10 cellular contexts compared by ENCODE assay signal in the genomic region with DNA sequence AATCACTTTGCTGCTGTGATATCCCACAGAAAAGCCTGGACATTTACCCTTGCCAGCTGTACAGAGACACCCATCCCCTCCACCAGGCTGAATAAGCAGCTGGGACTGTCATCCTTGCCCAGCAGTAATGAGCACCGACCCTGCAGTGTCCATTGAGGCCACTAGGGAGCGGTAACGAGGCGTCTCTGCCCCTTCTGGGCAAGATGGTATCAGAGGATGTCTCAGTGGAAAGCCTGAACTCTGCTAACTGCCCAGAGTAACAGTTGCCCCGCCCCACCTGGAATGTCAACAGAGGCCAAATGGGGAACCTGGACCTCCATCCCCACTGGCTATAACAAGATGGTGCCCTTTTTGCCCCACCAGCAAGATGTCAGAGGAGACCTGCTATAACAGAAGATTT. TPM values are rescaled to one million over a fixed set of nuclear protein-coding genes. Genes with fewer than 3 reads are reported as not detected.
A peak's percentile ranks its signal among the peaks of the same experiment; 100 is the strongest.
DNase-seq lines count a peak whose midpoint lies in the region; ATAC-seq, FAIRE-seq and TF ChIP-seq lines count a peak whose summit lies in the region.
"Had no signal": no experiment of that assay in that cellular context is flagged by ENCODE, and none has a peak within 500 bp of the region (broad histone marks: within the 10 kb centered on the region; RNA-seq: fewer than 3 reads in every experiment).

No MANE protein-coding gene starts in this region.

- no peaks in the 10 kb centered on the region for H4K20me1 ChIP-seq in endothelial cell of umbilical vein (replicated peaks; ENCODE audit: control insufficient read depth, extremely low read depth, insufficient read depth, low read length)

- ATAC-seq in naive thymus-derived CD8-positive, alpha-beta T cell: no peak
- no peak for ATAC-seq in GM18511 (IDR thresholded peaks at IDR 0.05; ENCODE audit: unreplicated experiment)

- no peaks in the 10 kb centered on the region for H3K9me3 ChIP-seq in Peyer's patch
- no peaks in the 10 kb centered on the region for H3K9me3 ChIP-seq in endothelial cell of umbilical vein (replicated peaks; ENCODE audit: control insufficient read depth, insufficient read depth, low read length)
- H3K9me3 ChIP-seq: thoracic aorta had no signal

- no peaks in the 10 kb centered on the region for H3K79me2 ChIP-seq in endothelial cell of umbilical vein (ENCODE audit: control insufficient read depth, insufficient read depth, low read length)

- H3K27ac Mint-ChIP-seq in naive thymus-derived CD8-positive, alpha-beta T cell: peak overlapping the region in 1 of 10 donors; percentile 29

- H3K36me3 Mint-ChIP-seq in naive thymus-derived CD8-positive, alpha-beta T cell: peaks cover 0 to 11% (median 5%) of the 10 kb centered on the region in 3 donors

- H3K4me1 ChIP-seq in Peyer's patch (no peaks in the 10 kb centered on the region), endothelial cell of umbilical vein (ENCODE audit: control insufficient read depth, extremely low read depth, insufficient read depth, low read length) (no peaks in the 10 kb centered on the region)

- H3K4me3 Mint-ChIP-seq in naive thymus-derived CD8-positive, alpha-beta T cell: no peak overlapping the region

- no peak for TF ChIP-seq POLR2A in Peyer's patch (IDR thresholded peaks at IDR 0.05)
- no peak for TF ChIP-seq POLR2A in endothelial cell of umbilical vein (IDR thresholded peaks at IDR 0.05; ENCODE audit: low read depth, low read length)

- peaks cover 17 to 24% (median 19%) of the 10 kb centered on the region in 5 donors for H3K27me3 Mint-ChIP-seq in naive thymus-derived CD8-positive, alpha-beta T cell

- H3K9ac ChIP-seq in endothelial cell of umbilical vein (replicated peaks; ENCODE audit: extremely low read depth, insufficient read depth, low read length): no peak overlapping the region

- intact Hi-C loops in endothelial cell of umbilical vein (cut with micrococcal nuclease): no loop called here

- no peak overlapping the region for H2AFZ ChIP-seq in endothelial cell of umbilical vein (ENCODE audit: low read depth, low read length)

- H3K27ac ChIP-seq in Peyer's patch: no peak overlapping the region
- no peak overlapping the region for H3K27ac ChIP-seq in endothelial cell of umbilical vein (ENCODE audit: insufficient read depth, low read depth, low read length)
- H3K27ac ChIP-seq: thoracic aorta had no signal

- no TSS peak for BruUV-seq in endothelial cell of umbilical vein (replicated peaks; lab: Mats Ljungman, UMichigan)

- FAIRE-seq in endothelial cell of umbilical vein (lab: Jason Lieb, UNC): no peak
- FAIRE-seq: endometrium had no signal

- peaks cover 0 to 6% (median 0%) of the 10 kb centered on the region in 4 donors for H3K4me1 Mint-ChIP-seq in naive thymus-derived CD8-positive, alpha-beta T cell

- H3K4me3 ChIP-seq in Peyer's patch (no peak overlapping the region), endothelial cell of umbilical vein (replicated peaks in 1 of 3; ENCODE audit: insufficient read depth in 1 of 3, low read depth in 1 of 3, low read length in 3 of 3) (no peak overlapping the region)
- H3K4me3 ChIP-seq: thoracic aorta had no signal

- H3K9me1 ChIP-seq in endothelial cell of umbilical vein (replicated peaks; ENCODE audit: control insufficient read depth, extremely low read depth, insufficient read depth, low read length): no peaks in the 10 kb centered on the region

- in situ Hi-C loops in ACHN (cut with HindIII; ENCODE audit: low pct_ligation_motif_present, low pct_unique_long_range_greater_than_20kb, low sequenced_read_pairs): no loop called here

- H3K27me3 ChIP-seq in Peyer's patch (no peaks in the 10 kb centered on the region), endothelial cell of umbilical vein (ENCODE audit: control insufficient read depth in 2 of 2, insufficient read depth in 2 of 2, low read length in 2 of 2) (peaks cover 0 to 2% of the 10 kb centered on the region in 2 experiments)

- CTCF ChIA-PET in endothelial cell of umbilical vein (lab: Charles Lee): interaction anchor here (1.0 to 1.2 kb wide), 3 partner anchors 12 to 35 kb away, joined by 3 to 4 read pairs (median 3); no protein-coding TSS in a partner anchor

- H3K9me3 Mint-ChIP-seq in naive thymus-derived CD8-positive, alpha-beta T cell: peaks cover 0 to 34% (median 10%) of the 10 kb centered on the region in 9 donors

- H3K4me2 ChIP-seq in endothelial cell of umbilical vein (ENCODE audit: insufficient read depth, low read length): no peak overlapping the region

- dilution Hi-C loops in endothelial cell of umbilical vein (cut with MboI; ENCODE audit: extremely low pct_ligation_motif_present, low sequenced_read_pairs): no loop called here

- POLR2A ChIA-PET in endothelial cell of umbilical vein (lab: Charles Lee): no interaction called here
- POLR2A ChIA-PET in naive thymus-derived CD8-positive, alpha-beta T cell (lab: Charles Lee): no interaction called here

- TF ChIP-seq CTCF in GM12873 (IDR thresholded peaks at IDR 0.05; ENCODE audit: insufficient read depth, low read depth, low read length, missing control alignments) (peak; percentile 76), Peyer's patch (IDR thresholded peaks at IDR 0.05) (peak in 4 of 6 experiments; percentile 24 to 53 (median 50)), endothelial cell of umbilical vein (IDR thresholded peaks at IDR 0.05; ENCODE audit: extremely low read depth in 1 of 2, insufficient read depth in 1 of 2, low read depth in 1 of 2, low read length in 2 of 2) (peak; percentile 71 to 75)

- H3K36me3 ChIP-seq in Peyer's patch (no peaks in the 10 kb centered on the region), endothelial cell of umbilical vein (ENCODE audit: control insufficient read depth in 2 of 2, extremely low read depth in 1 of 2, insufficient read depth in 2 of 2, low read length in 2 of 2) (no peaks in the 10 kb centered on the region)
- H3K36me3 ChIP-seq: thoracic aorta had no signal

- DNase-seq in ACHN (peak; percentile 50), Peyer's patch (peak in 2 of 3 donors; percentile 60 to 66), endothelial cell of umbilical vein (ENCODE audit: low read depth, low spot score) (peak; percentile 45), inferior parietal cortex (ENCODE audit: extremely low spot score) (no peak)
- DNase-seq in stimulated activated CD4-positive, alpha-beta T cell treated with anti-CD3 and anti-CD28 coated beads, Interleukin-15, amount 100 ng/mL, for 24 hours: peak; percentile 61
- no peak for DNase-seq in naive thymus-derived CD8-positive, alpha-beta T cell

TF ChIP-seq in endothelial cell of umbilical vein, 7 proteins besides CTCF, POLR2A, EP300 and RAD21:
- TF ChIP-seq JUN (IDR thresholded peaks at IDR 0.05; ENCODE audit: borderline replicate concordance, insufficient read depth, insufficient read length, low read depth): no peak
- TF ChIP-seq FOS (IDR thresholded peaks at IDR 0.05; ENCODE audit: borderline replicate concordance, insufficient read depth, low read length): no peak
- TF ChIP-seq GATA2 (IDR thresholded peaks at IDR 0.05; ENCODE audit: insufficient read depth, insufficient read length, low read depth, low read length): peak; percentile 54
- no peak for TF ChIP-seq EZH2 (IDR thresholded peaks at IDR 0.05; ENCODE audit: borderline replicate concordance, low read depth, low read length, severe bottlenecking)
TF ChIP-seq in endothelial cell of umbilical vein: peak in this region for 1.

RNA-seq across cellular contexts. Expression of a gene that starts 22.8 kb away (rescaled TPM):
- total RNA-seq in Peyer's patch (100 to 1,000 TPM in 3 of 4 donors, 1 to 10 TPM in 1; 5.0 to 490 (median 163) TPM), endothelial cell of umbilical vein (not detected in 2 replicates)
- 0.06 TPM in 2 replicates for polyA plus RNA-seq in endothelial cell of umbilical vein
- polyA plus RNA-seq in endothelial cell of umbilical vein (2011; cell fraction: cytosol; rRNA removed): not detected in 2 replicates
- 0.25 and 0.50 TPM in 2 replicates for polyA plus RNA-seq in endothelial cell of umbilical vein (2011; cell fraction: nucleus; rRNA removed)
- polyA plus RNA-seq in endothelial cell of umbilical vein (2012): 0.15 TPM in 1 of 2 replicates, not detected in the other
- polyA minus RNA-seq in endothelial cell of umbilical vein: 0.74 TPM in 1 of 2 replicates, not detected in the other
- not detected for polyA minus RNA-seq in endothelial cell of umbilical vein (2011; cell fraction: cytosol; rRNA and poly(A)+ RNA removed)
- 0.24 and 0.38 TPM in 2 replicates for polyA minus RNA-seq in endothelial cell of umbilical vein (2011; cell fraction: nucleus; rRNA and poly(A)+ RNA removed)
- total RNA-seq in naive thymus-derived CD8-positive, alpha-beta T cell: not detected
- not detected for polyA plus RNA-seq in naive thymus-derived CD8-positive, alpha-beta T cell
- total RNA-seq: thoracic aorta had no signal

RNA-seq across cellular contexts. Expression of a gene that starts 52.0 kb away (rescaled TPM):
- total RNA-seq in Peyer's patch (10 to 100 TPM in 3 of 4 donors, 1 to 10 TPM in 1; 7.8 to 28.1 (median 15.1) TPM), endothelial cell of umbilical vein (8.6 and 8.9 TPM in 2 replicates)
- polyA plus RNA-seq in endothelial cell of umbilical vein: 1.4 and 2.1 TPM in 2 replicates
- 1.9 and 2.0 TPM in 2 replicates for polyA plus RNA-seq in endothelial cell of umbilical vein (2011; cell fraction: cytosol; rRNA removed)
- 3.1 and 4.0 TPM in 2 replicates for polyA plus RNA-seq in endothelial cell of umbilical vein (2011; cell fraction: nucleus; rRNA removed)
- polyA plus RNA-seq in endothelial cell of umbilical vein (2012): 3.8 and 4.0 TPM in 2 replicates
- polyA minus RNA-seq in endothelial cell of umbilical vein: 3.6 and 8.4 TPM in 2 replicates
- 3.0 TPM for polyA minus RNA-seq in endothelial cell of umbilical vein (2011; cell fraction: cytosol; rRNA and poly(A)+ RNA removed)
- 2.6 and 10.8 TPM in 2 replicates for polyA minus RNA-seq in endothelial cell of umbilical vein (2011; cell fraction: nucleus; rRNA and poly(A)+ RNA removed)
- total RNA-seq in naive thymus-derived CD8-positive, alpha-beta T cell: 10 to 100 TPM; 15.6 to 17.0 TPM
- 10 to 100 TPM in 1 of 3 donors, 1 to 10 TPM in 2; 6.5 to 10.4 (median 7.4) TPM for polyA plus RNA-seq in naive thymus-derived CD8-positive, alpha-beta T cell

Comparison
In these comparisons a context has a peak if more than half of its experiments do, and no peak if none do; other contexts are left out.
1. DNase-seq: peak in ACHN (single experiment), Peyer's patch (2 of 3), endothelial cell of umbilical vein (single experiment) and stimulated activated CD4-positive, alpha-beta T cell treated with anti-CD3 and anti-CD28 coated beads, Interleukin-15, amount 100 ng/mL, for 24 hours (single experiment); none in naive thymus-derived CD8-positive, alpha-beta T cell (0 of 10) and inferior parietal cortex (single experiment).
2. Peak in every context shown above with its lines, with median percentiles within 50 percentile points of each other: CTCF ChIP-seq.